ENCODE assay signal across 14 cellular contexts in genomic region chr2:212968284-212969081, GRCh38.
DNase-seq lines count a peak whose midpoint lies in the region; ATAC-seq and TF ChIP-seq lines count a peak whose summit lies in the region.
"Had no signal": no experiment of that assay in that cellular context is flagged by ENCODE, and none has a peak within 500 bp of the region (broad histone marks: within the 10 kb centered on the region; RNA-seq: fewer than 3 reads in every experiment).

No MANE protein-coding gene starts in this region.

- peak; percentile 19 for DNase-seq in epithelial cell of proximal tubule (ENCODE audit: low read depth)
- no peak for DNase-seq in NCI-H69 (lab: John Stamatoyannopoulos, UW)
- DNase-seq in HT-29 (ENCODE audit: low spot score) = no peak
- DNase-seq in GDM1 (lab: John Stamatoyannopoulos, UW) = no peak
- DNase-seq: anterior cingulate cortex, COR-L47, left ventricle myocardium superior, NCI-H1694 had no signal

- TF ChIP-seq CTCF in epithelial cell of proximal tubule (conservative IDR thresholded peaks at IDR 0.05; ENCODE audit: low read depth, low read length) = no peak

- no peak overlapping the region for H3K4me3 ChIP-seq in epithelial cell of proximal tubule (ENCODE audit: low read depth, low read length)

- ATAC-seq in GM18498 (IDR thresholded peaks at IDR 0.05; ENCODE audit: unreplicated experiment) = peak; percentile 46
- peak; percentile 74 for ATAC-seq in GM21390 (IDR thresholded peaks at IDR 0.05; ENCODE audit: unreplicated experiment)
- ATAC-seq in HG03442 (IDR thresholded peaks at IDR 0.05; ENCODE audit: unreplicated experiment) = peak; percentile 91
- ATAC-seq in HG03025 (IDR thresholded peaks at IDR 0.05; ENCODE audit: low FRiP score, unreplicated experiment) = no peak
- ATAC-seq: left ventricle myocardium superior, Panc1, WTC11 had no signal
